24 cellular contexts compared by ENCODE assay signal in the genomic region with DNA sequence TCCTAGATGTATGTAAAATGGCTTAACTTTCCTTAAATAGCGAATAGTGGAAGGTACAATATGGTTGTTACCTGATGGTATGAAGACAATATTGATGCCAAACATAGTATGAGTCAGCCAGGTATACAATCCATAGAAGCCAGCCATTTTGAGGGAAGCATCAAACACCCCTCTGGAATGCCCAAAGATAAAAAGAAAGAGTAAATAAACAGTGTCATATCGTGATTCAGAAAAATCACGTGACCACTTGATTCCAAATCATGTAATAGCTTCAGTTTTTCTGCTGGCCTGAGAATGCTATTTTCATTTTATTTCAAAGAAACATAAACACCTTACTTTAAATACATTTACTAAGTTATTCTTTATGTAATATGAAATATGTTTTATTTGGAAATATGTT.
"Had no signal": no experiment of that assay in that cellular context is flagged by ENCODE, and none has a peak within 500 bp of the region (broad histone marks: within the 10 kb centered on the region; RNA-seq: fewer than 3 reads in every experiment).

No MANE protein-coding gene starts in this region.

- ATAC-seq: activated CD4-positive, alpha-beta T cell treated with anti-CD3 and anti-CD28 coated beads for 36 hours; activated T-cell treated with anti-CD3 and anti-CD28 coated beads, Interleukin-2, amount 50 U/mL, for 4 hours; psoas muscle; stimulated activated naive CD8-positive, alpha-beta T cell treated with anti-CD3 and anti-CD28 coated beads, Interleukin-15, Interleukin-2, amounts not matched to agents 100 U/mL and 50 U/mL, for 24 hours had no signal

- H3K36me3 ChIP-seq: ovary had no signal

- DNase-seq: activated B cell treated with CpG ODN at 0.5 μM for 24 hours; activated CD4-positive, alpha-beta T cell treated with anti-CD3 and anti-CD28 coated beads for 36 hours; activated CD4-positive, alpha-beta T cell treated with anti-CD3 and anti-CD28 coated beads, Interleukin-2, amount 50 U/mL, for 48 hours; activated CD8-positive, alpha-beta memory T cell treated with anti-CD3 and anti-CD28 coated beads, Interleukin-2, amount 50 U/mL, for 48 hours; activated naive CD4-positive, alpha-beta T cell treated with anti-CD3 and anti-CD28 coated beads for 36 hours; activated naive CD8-positive, alpha-beta T cell treated with anti-CD3 and anti-CD28 coated beads, Interleukin-2, amount 10 ng/mL, durations not matched to agents 7 days and 5 days; activated T-cell treated with anti-CD3 and anti-CD28 coated beads, Interleukin-2, amount 50 U/mL, for 4 hours; amygdala; dermis blood vessel endothelial cell; effector CD8-positive, alpha-beta T cell; mesenchymal stem cell; ovary; psoas muscle; stimulated activated CD4-positive, alpha-beta T cell treated with anti-CD3 and anti-CD28 coated beads, Interleukin-12 subunit alpha, Interleukin-12 subunit beta, amount 100 ng/mL, for 4 hours; stimulated activated CD4-positive, alpha-beta T cell treated with anti-CD3 and anti-CD28 coated beads, Interleukin-4, amount 100 ng/mL, for 4 hours; stimulated activated naive CD8-positive, alpha-beta T cell treated with anti-CD3 and anti-CD28 coated beads, Interleukin-15, Interleukin-2, amounts not matched to agents 100 U/mL and 50 U/mL, for 24 hours; substantia nigra; T1000; tibial artery had no signal

- H3K4me3 ChIP-seq: esophagus muscularis mucosa, ovary, psoas muscle, right atrium auricular region, tibial artery had no signal

- FAIRE-seq: frontal cortex, islet of Langerhans had no signal

- H3K27ac ChIP-seq: neutrophil, psoas muscle, right atrium auricular region had no signal

- H3K27me3 ChIP-seq: esophagus muscularis mucosa, neutrophil, ovary, right atrium auricular region, tibial artery had no signal

- H3K9me3 ChIP-seq: esophagus muscularis mucosa, neutrophil, ovary, tibial artery had no signal
